18 cellular contexts compared by ENCODE assay signal in the genomic region with DNA sequence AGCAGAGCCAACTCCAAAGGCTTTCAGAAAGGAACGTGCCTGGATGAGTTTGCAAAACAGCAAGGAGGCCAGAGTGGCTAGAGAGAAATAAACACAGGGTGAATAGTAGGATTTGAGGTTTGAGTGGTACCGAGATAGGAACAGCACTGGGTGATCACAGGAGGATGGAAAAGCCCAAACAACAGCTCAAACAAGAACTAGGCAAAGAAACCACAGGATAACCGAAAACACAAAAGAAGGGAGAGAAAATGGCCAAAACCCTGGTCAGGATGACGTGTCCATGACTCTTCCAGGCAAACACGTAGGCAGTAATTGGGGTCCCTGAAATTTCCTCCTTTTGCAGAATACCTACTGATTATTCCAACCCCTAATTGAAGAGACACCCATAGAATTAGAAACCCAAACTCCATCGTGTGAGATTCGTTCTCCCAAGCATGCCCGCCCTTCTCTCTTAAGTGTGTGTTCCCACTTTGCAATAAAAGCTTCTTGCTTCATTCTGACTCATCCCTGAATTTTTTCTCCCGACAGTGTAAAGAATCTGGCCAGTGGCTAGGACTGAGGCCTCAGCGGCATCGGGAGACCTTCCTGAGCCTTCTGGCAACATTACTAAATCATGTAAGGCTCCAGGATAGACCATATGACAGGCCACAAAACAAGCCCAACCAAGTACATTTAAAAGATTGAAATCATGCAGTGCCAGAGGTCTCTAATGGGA. TPM values are rescaled to one million over a fixed set of nuclear protein-coding genes. Genes with fewer than 3 reads are reported as not detected.
DNase-seq lines count a peak whose midpoint lies in the region; ATAC-seq, FAIRE-seq and TF ChIP-seq lines count a peak whose summit lies in the region.
"Had no signal": no experiment of that assay in that cellular context is flagged by ENCODE, and none has a peak within 500 bp of the region (broad histone marks: within the 10 kb centered on the region; RNA-seq: fewer than 3 reads in every experiment).

No MANE protein-coding gene starts in this region.

- no peaks in the 10 kb centered on the region for H4K20me1 ChIP-seq in HepG2 (ENCODE audit: insufficient read depth, low read length)
- H4K20me1 ChIP-seq in SK-N-SH (ENCODE audit: insufficient read depth), result no peaks in the 10 kb centered on the region

- H3K27me3 ChIP-seq in HepG2 (ENCODE audit: control insufficient read depth in 1 of 2, insufficient read depth in 2 of 2, low read length in 2 of 2) (peaks cover 0 to 10% of the 10 kb centered on the region in 2 experiments; a peak in 3 of 5 replicates), right lobe of liver (no peaks in the 10 kb centered on the region), Panc1 (ENCODE audit: control insufficient read depth, insufficient read depth, low read length) (peaks cover 3% of the 10 kb centered on the region; the same call in 1 of the 2 replicates), dorsolateral prefrontal cortex (peaks cover 0 to 10% (median 0%) of the 10 kb centered on the region in 45 donors), SK-N-SH (ENCODE audit: insufficient read depth) (no peaks in the 10 kb centered on the region)
- H3K27me3 ChIP-seq: ascending aorta had no signal

- H3K9ac ChIP-seq in HepG2 (ENCODE audit: insufficient read depth, low read depth, low read length) (no peak overlapping the region), SK-N-SH (no peak overlapping the region)

- H3K4me1 ChIP-seq in HepG2 (ENCODE audit: insufficient read depth, low read length) (no peaks in the 10 kb centered on the region), right lobe of liver (no peaks in the 10 kb centered on the region), Panc1 (ENCODE audit: control insufficient read depth, insufficient read depth, low read length) (no peaks in the 10 kb centered on the region), SK-N-SH (ENCODE audit: control insufficient read depth in 1 of 2, insufficient read depth in 2 of 2, low read depth in 1 of 2, low read length in 1 of 2) (no peaks in the 10 kb centered on the region)
- H3K4me1 ChIP-seq: ascending aorta, prostate gland had no signal

- DNase-seq in HepG2 (ENCODE audit: low spot score) (no peak), right lobe of liver (no peak), Panc1 (ENCODE audit: low read depth, low spot score) (peak; percentile 48), fibroblast of gingiva (ENCODE audit: low read depth) (peak; percentile 24), NCI-H2227 (lab: John Stamatoyannopoulos, UW; ENCODE audit: unreplicated experiment) (no peak), dorsolateral prefrontal cortex (no peak), SK-N-SH (no peak)
- DNase-seq: activated CD4-positive, alpha-beta T cell treated with anti-CD3 and anti-CD28 coated beads, Interleukin-2, amount 10 ng/mL, durations not matched to agents 7 days and 5 days; activated naive CD4-positive, alpha-beta T cell treated with Interleukin-2 at 50 U/mL for 16 hours; cortex of kidney; DND-41; NCI-H2081 treated with DMSO at 0.1 percent for 48 hours; nephron progenitor cell had no signal

- no peak for FAIRE-seq in HepG2 (lab: Jason Lieb, UNC)
- FAIRE-seq: islet of Langerhans had no signal

- ATAC-seq in HepG2 (no peak), right lobe of liver (no peak), Panc1 (peak; percentile 60; the same call in 1 of the 2 replicates), GM21390 (IDR thresholded peaks at IDR 0.05; ENCODE audit: unreplicated experiment) (no peak)

- TF ChIP-seq CTCF in HepG2 (CRISPR knock-in tag; IDR thresholded peaks at IDR 0.05), result no peak
- no peak for TF ChIP-seq CTCF in right lobe of liver (IDR thresholded peaks at IDR 0.05)
- no peak for TF ChIP-seq CTCF in Panc1 (IDR thresholded peaks at IDR 0.05)
- no peak for TF ChIP-seq CTCF in dorsolateral prefrontal cortex (IDR thresholded peaks at IDR 0.05 in 54 of 56, conservative IDR thresholded peaks at IDR 0.05 in 2 of 56; ENCODE audit: low read depth in 1 of 56, partially characterized antibody in 56 of 56)
- no peak for TF ChIP-seq CTCF in SK-N-SH (IDR thresholded peaks at IDR 0.05)

- no peak for TF ChIP-seq RAD21 in HepG2 (CRISPR knock-in tag; IDR thresholded peaks at IDR 0.05)
- no peak for TF ChIP-seq RAD21 in SK-N-SH (IDR thresholded peaks at IDR 0.05; ENCODE audit: low read length)

- H3K79me2 ChIP-seq in HepG2 (ENCODE audit: insufficient read depth, low read length) (no peaks in the 10 kb centered on the region), SK-N-SH (ENCODE audit: insufficient read depth) (no peaks in the 10 kb centered on the region)

- TF ChIP-seq EP300 in HepG2 (IDR thresholded peaks at IDR 0.05; ENCODE audit: low read depth in 2 of 2, low read length in 2 of 2) (no peak), HepG2 (CRISPR knock-in tag; IDR thresholded peaks at IDR 0.05; ENCODE audit: borderline replicate concordance) (no peak), SK-N-SH (IDR thresholded peaks at IDR 0.05; ENCODE audit: borderline replicate concordance in 1 of 2, low read depth in 1 of 2, low read length in 1 of 2) (no peak)

- H3K27ac ChIP-seq in HepG2 (ENCODE audit: extremely low read length, insufficient read depth, low read length) (no peak overlapping the region), right lobe of liver (no peak overlapping the region), Panc1 (ENCODE audit: low read length) (no peak overlapping the region), dorsolateral prefrontal cortex (no peak overlapping the region), SK-N-SH (ENCODE audit: low read depth in 2 of 2, low read length in 1 of 2) (no peak overlapping the region)
- H3K27ac ChIP-seq: ascending aorta, epithelial cell of prostate, prostate gland had no signal

- intact Hi-C loops in HepG2 (cut with micrococcal nuclease; ENCODE audit: unreplicated experiment) (no loop called here), right lobe of liver (cut with DNase I) (no loop called here), Panc1 (cut with micrococcal nuclease; ENCODE audit: unreplicated experiment) (no loop called here), dorsolateral prefrontal cortex (cut with DNase I) (no loop called here)

- POLR2A ChIA-PET in HepG2 (lab: Yijun Ruan, JAX) (no interaction called here), Panc1 (lab: Charles Lee) (no interaction called here), SK-N-SH (lab: Yijun Ruan, JAX) (no interaction called here)

- BruUV-seq in HepG2 (replicated peaks; lab: Mats Ljungman, UMichigan) (no TSS peak), Panc1 (replicated peaks; lab: Mats Ljungman, UMichigan) (no TSS peak)

- 6% methylated on average over 11 of the region's 11 CpGs for WGBS in HepG2 (ENCODE audit: low lambda C conversion rate)
- WGBS in right lobe of liver (ENCODE audit: insufficient coverage, low coverage, low lambda C conversion rate, missing lambda C conversion rate), result 61% methylated on average over 10 of the region's 11 CpGs
- 52% methylated on average over 11 of the region's 11 CpGs for WGBS in SK-N-SH (ENCODE audit: low lambda C conversion rate)

- TF ChIP-seq POLR2A in HepG2 (IDR thresholded peaks at IDR 0.05; ENCODE audit: insufficient read depth in 1 of 2, low read depth in 2 of 2, low read length in 2 of 2) (no peak), right lobe of liver (IDR thresholded peaks at IDR 0.05) (no peak)

- no peaks in the 10 kb centered on the region for H3K9me2 ChIP-seq in SK-N-SH

- H3K9me3 ChIP-seq in HepG2 (ENCODE audit: low read length) (no peaks in the 10 kb centered on the region), right lobe of liver (no peaks in the 10 kb centered on the region), Panc1 (ENCODE audit: control insufficient read depth, insufficient read depth, low read depth, low read length) (no peaks in the 10 kb centered on the region), SK-N-SH (no peaks in the 10 kb centered on the region)
- H3K9me3 ChIP-seq: ascending aorta, prostate gland had no signal

- H3K36me3 ChIP-seq in HepG2 (replicated peaks in 1 of 2; ENCODE audit: control insufficient read depth in 1 of 2, insufficient read depth in 2 of 2, low read length in 2 of 2) (no peaks in the 10 kb centered on the region), right lobe of liver (no peaks in the 10 kb centered on the region), Panc1 (ENCODE audit: control insufficient read depth, insufficient read depth, low read length) (no peaks in the 10 kb centered on the region), SK-N-SH (replicated peaks in 1 of 2; ENCODE audit: control insufficient read depth in 1 of 2, insufficient read depth in 2 of 2, low read length in 1 of 2) (no peaks in the 10 kb centered on the region)
- H3K36me3 ChIP-seq: ascending aorta, prostate gland had no signal

- H3F3A ChIP-seq in SK-N-SH (replicated peaks; ENCODE audit: insufficient read depth), result no peaks in the 10 kb centered on the region

- in situ Hi-C loops in HepG2 (cut with HindIII; ENCODE audit: extremely low pct_ligation_motif_present, low pct_unique_long_range_greater_than_20kb) (no loop called here), Panc1 (cut with HindIII; ENCODE audit: low pct_unique_long_range_greater_than_20kb, low sequenced_read_pairs) (no loop called here)

- no peak overlapping the region for H3K4me2 ChIP-seq in HepG2 (ENCODE audit: low read depth, low read length)
- H3K4me2 ChIP-seq in SK-N-SH, result no peak overlapping the region

- H2AFZ ChIP-seq in HepG2 (ENCODE audit: low read length) (no peak overlapping the region), SK-N-SH (ENCODE audit: low read depth) (no peak overlapping the region)

- CTCF ChIA-PET in HepG2 (lab: Yijun Ruan, JAX; ENCODE audit: low intra/inter-chr PET ratio, low total read pairs), result no interaction called here
- CTCF ChIA-PET in Panc1 (lab: Charles Lee), result no interaction called here
- CTCF ChIA-PET in SK-N-SH (lab: Yijun Ruan, JAX), result interaction anchor here (4.9 to 8.1 kb wide), 2 partner anchors 11 to 264 kb away, joined by 22 to 77 read pairs; a partner anchor contains a TSS

- H3K4me3 ChIP-seq in HepG2 (replicated peaks in 1 of 3; ENCODE audit: insufficient read depth in 1 of 3, low read depth in 2 of 3, low read length in 3 of 3) (no peak overlapping the region), right lobe of liver (no peak overlapping the region), Panc1 (ENCODE audit: low read depth in 2 of 2, low read length in 2 of 2) (no peak overlapping the region), dorsolateral prefrontal cortex (no peak overlapping the region), SK-N-SH (ENCODE audit: low read depth in 2 of 2, low read length in 1 of 2) (no peak overlapping the region)
- H3K4me3 ChIP-seq: ascending aorta, prostate gland had no signal

RNA-seq across cellular contexts. Expression of a gene that starts 11.2 kb away (rescaled TPM):
- not detected in 2 replicates for total RNA-seq in HepG2 (2016; rRNA removed; fragmentation: Illumina TruSeq; extraction: Trizol)
- not detected in 2 replicates for total RNA-seq in HepG2 (2016; cell fraction: cytosol; rRNA removed; fragmentation: Illumina TruSeq; extraction: Trizol; ENCODE audit: low read depth)
- not detected in 2 replicates for total RNA-seq in HepG2 (2016; cell fraction: insoluble cytoplasmic fraction; rRNA removed; fragmentation: Illumina TruSeq; extraction: Trizol)
- total RNA-seq in HepG2 (2016; cell fraction: membrane; rRNA removed; fragmentation: Illumina TruSeq; extraction: Trizol), result not detected in 2 replicates
- not detected in 2 replicates for total RNA-seq in HepG2 (2016; cell fraction: nucleus; rRNA removed; fragmentation: Illumina TruSeq; extraction: Trizol)
- polyA plus RNA-seq in HepG2 (2011; rRNA removed), result not detected in 2 replicates
- not detected in 2 replicates for polyA plus RNA-seq in HepG2 (2011; cell fraction: cytosol; rRNA removed)
- polyA plus RNA-seq in HepG2 (2011; cell fraction: nucleus; rRNA removed), result not detected in 2 replicates
- not detected in 2 replicates for polyA plus RNA-seq in HepG2 (2012)
- not detected in 2 replicates for polyA plus RNA-seq in HepG2 (2016; cell fraction: cytosol; fragmentation: Illumina TruSeq; extraction: Trizol; ENCODE audit: low read depth)
- not detected in 2 replicates for polyA plus RNA-seq in HepG2 (2016; cell fraction: insoluble cytoplasmic fraction; fragmentation: Illumina TruSeq; extraction: Trizol; ENCODE audit: low read depth)
- polyA plus RNA-seq in HepG2 (2016; cell fraction: membrane; fragmentation: Illumina TruSeq; extraction: Trizol; ENCODE audit: low read depth), result not detected in 2 replicates
- polyA plus RNA-seq in HepG2 (2016; cell fraction: nucleus; fragmentation: Illumina TruSeq; extraction: Trizol; ENCODE audit: insufficient read depth, low read depth), result not detected in 2 replicates
- polyA minus RNA-seq in HepG2 (2011; rRNA and poly(A)+ RNA removed; ENCODE audit: low replicate concordance), result not detected in 2 replicates
- not detected in 2 replicates for polyA minus RNA-seq in HepG2 (2011; cell fraction: cytosol; rRNA and poly(A)+ RNA removed)
- polyA minus RNA-seq in HepG2 (2011; cell fraction: nucleus; rRNA and poly(A)+ RNA removed), result not detected in 2 replicates
- not detected for total RNA-seq in right lobe of liver
- 3.4 TPM for total RNA-seq in Panc1 (2021; ENCODE audit: unreplicated experiment)
- 2.7 TPM for polyA plus RNA-seq in Panc1 (2012; ENCODE audit: insufficient read length)
- 1 to 10 TPM in 2 of 120 experiments, under 1 TPM in 105, not detected in 13; 0.13 to 1.1 (median 0.31) TPM for total RNA-seq in dorsolateral prefrontal cortex
- not detected in 2 replicates for polyA plus RNA-seq in SK-N-SH (2012; rRNA removed)
- not detected in 2 replicates for polyA plus RNA-seq in SK-N-SH (2012; cell fraction: cytosol; rRNA removed)
- not detected in 2 replicates for polyA plus RNA-seq in SK-N-SH (2012; cell fraction: nucleus; rRNA removed)
- total RNA-seq: activated CD4-positive, alpha-beta T cell treated with anti-CD3 and anti-CD28 coated beads, Interleukin-2, amount 10 ng/mL, durations not matched to agents 7 days and 5 days; ascending aorta had no signal

RNA-seq across cellular contexts. Expression of a gene that starts 22.1 kb away (rescaled TPM):
- total RNA-seq in HepG2 (2016; rRNA removed; fragmentation: Illumina TruSeq; extraction: Trizol), result 22.5 and 29.1 TPM in 2 replicates
- total RNA-seq in HepG2 (2016; cell fraction: cytosol; rRNA removed; fragmentation: Illumina TruSeq; extraction: Trizol; ENCODE audit: low read depth), result 16.8 and 17.4 TPM in 2 replicates
- 22.8 and 25.6 TPM in 2 replicates for total RNA-seq in HepG2 (2016; cell fraction: insoluble cytoplasmic fraction; rRNA removed; fragmentation: Illumina TruSeq; extraction: Trizol)
- total RNA-seq in HepG2 (2016; cell fraction: membrane; rRNA removed; fragmentation: Illumina TruSeq; extraction: Trizol), result 29.3 and 32.3 TPM in 2 replicates
- total RNA-seq in HepG2 (2016; cell fraction: nucleus; rRNA removed; fragmentation: Illumina TruSeq; extraction: Trizol), result 37.5 and 40.8 TPM in 2 replicates
- 22.7 and 23.3 TPM in 2 replicates for polyA plus RNA-seq in HepG2 (2011; rRNA removed)
- polyA plus RNA-seq in HepG2 (2011; cell fraction: cytosol; rRNA removed), result 14.9 and 16.7 TPM in 2 replicates
- polyA plus RNA-seq in HepG2 (2011; cell fraction: nucleus; rRNA removed), result 36.6 and 36.8 TPM in 2 replicates
- 9.0 and 10.0 TPM in 2 replicates for polyA plus RNA-seq in HepG2 (2012)
- 12.2 and 13.0 TPM in 2 replicates for polyA plus RNA-seq in HepG2 (2016; cell fraction: cytosol; fragmentation: Illumina TruSeq; extraction: Trizol; ENCODE audit: low read depth)
- polyA plus RNA-seq in HepG2 (2016; cell fraction: insoluble cytoplasmic fraction; fragmentation: Illumina TruSeq; extraction: Trizol; ENCODE audit: low read depth), result 13.8 and 15.9 TPM in 2 replicates
- 19.9 and 22.8 TPM in 2 replicates for polyA plus RNA-seq in HepG2 (2016; cell fraction: membrane; fragmentation: Illumina TruSeq; extraction: Trizol; ENCODE audit: low read depth)
- 23.2 and 27.3 TPM in 2 replicates for polyA plus RNA-seq in HepG2 (2016; cell fraction: nucleus; fragmentation: Illumina TruSeq; extraction: Trizol; ENCODE audit: insufficient read depth, low read depth)
- polyA minus RNA-seq in HepG2 (2011; rRNA and poly(A)+ RNA removed; ENCODE audit: low replicate concordance), result 30.7 and 80.3 TPM in 2 replicates
- polyA minus RNA-seq in HepG2 (2011; cell fraction: cytosol; rRNA and poly(A)+ RNA removed), result 30.8 and 35.6 TPM in 2 replicates
- 109 and 122 TPM in 2 replicates for polyA minus RNA-seq in HepG2 (2011; cell fraction: nucleus; rRNA and poly(A)+ RNA removed)
- 10 to 100 TPM in 2 of 6 experiments, 1 to 10 TPM in 4; 7.1 to 12.8 (median 9.0) TPM for total RNA-seq in right lobe of liver
- total RNA-seq in Panc1 (2021; ENCODE audit: unreplicated experiment), result 27.2 TPM
- polyA plus RNA-seq in Panc1 (2012; ENCODE audit: insufficient read length), result 5.8 TPM
- 10 to 100 TPM; 41.7 to 92.3 (median 58.4) TPM for total RNA-seq in dorsolateral prefrontal cortex
- polyA plus RNA-seq in SK-N-SH (2012; rRNA removed), result 2.8 and 3.2 TPM in 2 replicates
- polyA plus RNA-seq in SK-N-SH (2012; cell fraction: cytosol; rRNA removed), result 2.1 and 2.5 TPM in 2 replicates
- polyA plus RNA-seq in SK-N-SH (2012; cell fraction: nucleus; rRNA removed), result 8.2 and 11.0 TPM in 2 replicates

Comparison
In these comparisons a context has a peak if more than half of its experiments do, and no peak if none do; other contexts are left out.
1. DNase-seq: peak in Panc1 (single experiment) and fibroblast of gingiva (single experiment); none in HepG2 (single experiment), right lobe of liver (0 of 3), NCI-H2227 (single experiment), dorsolateral prefrontal cortex (0 of 10) and SK-N-SH (single experiment).